In genomic region chr5:148730955-148731898, GRCh38 we compare ENCODE assay signal across 8 cellular contexts.
A peak's percentile ranks its signal among the peaks of the same experiment; 100 is the strongest.
DNase-seq lines count a peak whose midpoint lies in the region; ATAC-seq and TF ChIP-seq lines count a peak whose summit lies in the region.

No MANE protein-coding gene starts in this region.

- DNase-seq in BE2C, result peak; percentile 83
- peak; percentile 90 for DNase-seq in NCI-H345 treated with DMSO at 0.1 percent for 48 hours (lab: John Stamatoyannopoulos, UW; ENCODE audit: unreplicated experiment)
- peak; percentile 40 for DNase-seq in activated CD4-positive, CD25-positive, alpha-beta regulatory T cell treated with anti-CD3 and anti-CD28 coated beads, Interleukin-2, amount 50 U/mL, for 16 hours (ENCODE audit: low read depth, low spot score)
- DNase-seq in cerebellar cortex (ENCODE audit: low spot score), result peak; percentile 84
- DNase-seq in left lobe of liver (ENCODE audit: low spot score), result peak; percentile 73
- DNase-seq in stimulated activated CD4-positive, alpha-beta T cell treated with anti-CD3 and anti-CD28 coated beads, Interleukin-4, amount 100 ng/mL, for 48 hours (ENCODE audit: low read depth in 2 of 2), result peak; percentile 32 to 54

- H3K4me1 ChIP-seq in BE2C, result peaks cover 6% of the 10 kb centered on the region

- no peaks in the 10 kb centered on the region for H3K36me3 ChIP-seq in BE2C

- H3K9me3 ChIP-seq in BE2C, result no peaks in the 10 kb centered on the region

- no peaks in the 10 kb centered on the region for H3K27me3 ChIP-seq in BE2C

- TF ChIP-seq CTCF in BE2C (IDR thresholded peaks at IDR 0.05; ENCODE audit: low read depth, low read length), result peak; percentile 88

- ATAC-seq in GM19043 (IDR thresholded peaks at IDR 0.05; ENCODE audit: low read depth, unreplicated experiment) (peak; percentile 92), HG03280 (IDR thresholded peaks at IDR 0.05; ENCODE audit: unreplicated experiment) (peak; percentile 89), left lobe of liver (peak; percentile 98)

- peak overlapping the region; percentile 15; the same call in 1 of the 2 replicates for H3K4me3 ChIP-seq in BE2C (ENCODE audit: low read depth, low read length)

Comparison
In these comparisons a context has a peak if more than half of its experiments do, and no peak if none do; other contexts are left out.
1. Peak in every context shown above with its lines: DNase-seq, ATAC-seq and H3K4me3 ChIP-seq.
2. DNase-seq: peak in every context shown above with its lines; median percentile 90 in NCI-H345 treated with DMSO at 0.1 percent for 48 hours; 84 in cerebellar cortex; 83 in BE2C; 73 in left lobe of liver; 43 in stimulated activated CD4-positive, alpha-beta T cell treated with anti-CD3 and anti-CD28 coated beads, Interleukin-4, amount 100 ng/mL, for 48 hours; 40 in activated CD4-positive, CD25-positive, alpha-beta regulatory T cell treated with anti-CD3 and anti-CD28 coated beads, Interleukin-2, amount 50 U/mL, for 16 hours.